ENCODE assay signal across 22 cellular contexts in genomic region chr15:81330351-81331085, GRCh38. TPM values are rescaled to one million over a fixed set of nuclear protein-coding genes. Genes with fewer than 3 reads are reported as not detected.
DNase-seq lines count a peak whose midpoint lies in the region; TF ChIP-seq lines count a peak whose summit lies in the region.
"Had no signal": no experiment of that assay in that cellular context is flagged by ENCODE, and none has a peak within 500 bp of the region (broad histone marks: within the 10 kb centered on the region; RNA-seq: fewer than 3 reads in every experiment).

No MANE protein-coding gene starts in this region.

- H3K4me3 Mint-ChIP-seq in activated T-cell treated with anti-CD3 and anti-CD28 coated beads, Interleukin-2, amount 50 U/mL, for 24 hours: peak overlapping the region; percentile 30
- H3K4me3 Mint-ChIP-seq: brain, immature natural killer cell had no signal

- DNase-seq in activated T-cell treated with anti-CD3 and anti-CD28 coated beads, Interleukin-2, amount 50 U/mL, for 24 hours: no peak
- no peak for DNase-seq in activated T-cell treated with anti-CD3 and anti-CD28 coated beads for 4 hours
- DNase-seq in GM23248: peak; percentile 15
- no peak for DNase-seq in brain microvascular endothelial cell
- no peak for DNase-seq in smooth muscle cell (lab: John Stamatoyannopoulos, UW; ENCODE audit: unreplicated experiment)
- no peak for DNase-seq in T-helper 2 cell
- DNase-seq in NCI-H2107 (lab: John Stamatoyannopoulos, UW): no peak
- DNase-seq in NCI-H2227 (lab: John Stamatoyannopoulos, UW; ENCODE audit: unreplicated experiment): no peak
- DNase-seq: activated CD4-positive, alpha-beta T cell treated with anti-CD3 and anti-CD28 coated beads, Interleukin-2, amount 50 U/mL, for 1 hour; activated naive CD8-positive, alpha-beta T cell treated with anti-CD3 and anti-CD28 coated beads, Interleukin-2, amount 10 ng/mL, durations not matched to agents 7 days and 5 days; heart right ventricle; immature natural killer cell; left ventricle myocardium superior; NCI-H1436 treated with DMSO at 0.1 percent for 48 hours; NCI-H774; SHP77; stimulated activated CD4-positive, alpha-beta T cell treated with anti-CD3 and anti-CD28 coated beads, Interleukin-2, amount 100 ng/mL, for 48 hours; upper lobe of left lung had no signal

- H3K4me3 ChIP-seq in GM23248 (no peak overlapping the region), brain microvascular endothelial cell (ENCODE audit: low read depth, low read length) (no peak overlapping the region), smooth muscle cell (peak overlapping the region; percentile 21)
- H3K4me3 ChIP-seq: heart right ventricle, upper lobe of left lung had no signal

- H3K36me3 ChIP-seq in GM23248 (ENCODE audit: low read depth) (no peaks in the 10 kb centered on the region), brain microvascular endothelial cell (replicated peaks) (no peaks in the 10 kb centered on the region), smooth muscle cell (ENCODE audit: low read depth) (no peaks in the 10 kb centered on the region)
- H3K36me3 ChIP-seq: heart right ventricle, upper lobe of left lung had no signal

- no peaks in the 10 kb centered on the region for H3K9me3 Mint-ChIP-seq in activated T-cell treated with anti-CD3 and anti-CD28 coated beads, Interleukin-2, amount 50 U/mL, for 24 hours
- H3K9me3 Mint-ChIP-seq: activated naive CD8-positive, alpha-beta T cell treated with anti-CD3 and anti-CD28 coated beads, Interleukin-2, amount 10 ng/mL, durations not matched to agents 7 days and 5 days; brain; immature natural killer cell had no signal

- H3K27ac ChIP-seq in GM23248: no peak overlapping the region
- peak overlapping the region; percentile 21 for H3K27ac ChIP-seq in brain microvascular endothelial cell
- H3K27ac ChIP-seq in smooth muscle cell (ENCODE audit: low read depth): peak overlapping the region; percentile 50
- H3K27ac ChIP-seq: heart right ventricle, upper lobe of left lung, VCaP had no signal

- peaks cover 24% of the 10 kb centered on the region for H3K4me1 Mint-ChIP-seq in activated T-cell treated with anti-CD3 and anti-CD28 coated beads, Interleukin-2, amount 50 U/mL, for 24 hours (ENCODE audit: low read depth)
- H3K4me1 Mint-ChIP-seq: immature natural killer cell had no signal

- no peaks in the 10 kb centered on the region for H3K36me3 Mint-ChIP-seq in activated T-cell treated with anti-CD3 and anti-CD28 coated beads, Interleukin-2, amount 50 U/mL, for 24 hours (ENCODE audit: low read depth)
- H3K36me3 Mint-ChIP-seq: brain, immature natural killer cell had no signal

- no peaks in the 10 kb centered on the region for H3K79me2 ChIP-seq in GM23248 (ENCODE audit: insufficient read depth)
- H3K79me2 ChIP-seq in smooth muscle cell (ENCODE audit: low read depth): no peaks in the 10 kb centered on the region

- H2AFZ ChIP-seq in GM23248 (no peak overlapping the region), smooth muscle cell (ENCODE audit: low read depth) (no peak overlapping the region)

- H3F3A ChIP-seq in GM23248 (ENCODE audit: insufficient read depth) (peaks cover 30% of the 10 kb centered on the region), smooth muscle cell (ENCODE audit: low read depth) (peaks cover 24% of the 10 kb centered on the region)

- no peaks in the 10 kb centered on the region for H3K27me3 Mint-ChIP-seq in activated T-cell treated with anti-CD3 and anti-CD28 coated beads, Interleukin-2, amount 50 U/mL, for 24 hours
- H3K27me3 Mint-ChIP-seq: activated naive CD8-positive, alpha-beta T cell treated with anti-CD3 and anti-CD28 coated beads, Interleukin-2, amount 10 ng/mL, durations not matched to agents 7 days and 5 days had no signal

- in situ Hi-C loops in GM23248 (cut with MboI) (no loop called here), brain microvascular endothelial cell (cut with HindIII; ENCODE audit: low pct_ligation_motif_present, low sequenced_read_pairs) (no loop called here)

- H3K9ac ChIP-seq in GM23248 (no peak overlapping the region), smooth muscle cell (ENCODE audit: low read depth) (no peak overlapping the region)

- no peaks in the 10 kb centered on the region for H3K27me3 ChIP-seq in GM23248 (replicated peaks; ENCODE audit: insufficient read depth)
- no peaks in the 10 kb centered on the region for H3K27me3 ChIP-seq in brain microvascular endothelial cell (replicated peaks)
- no peaks in the 10 kb centered on the region for H3K27me3 ChIP-seq in smooth muscle cell (ENCODE audit: low read depth)
- H3K27me3 ChIP-seq: heart right ventricle, upper lobe of left lung had no signal

- WGBS in GM23248 (ENCODE audit: low coverage in 1 of 2, low lambda C conversion rate in 2 of 2, missing lambda C conversion rate in 2 of 2), 2 experiments: 86 to 87% methylated on average over 5 of the region's 5 CpGs
- WGBS in smooth muscle cell (ENCODE audit: low lambda C conversion rate): 65% methylated on average over 5 of the region's 5 CpGs

- H3K4me2 ChIP-seq in GM23248 (ENCODE audit: unreplicated experiment): no peak overlapping the region
- peak overlapping the region; percentile 70 for H3K4me2 ChIP-seq in smooth muscle cell

- H3K27ac Mint-ChIP-seq in activated T-cell treated with anti-CD3 and anti-CD28 coated beads, Interleukin-2, amount 50 U/mL, for 24 hours: no peak overlapping the region
- H3K27ac Mint-ChIP-seq: activated naive CD8-positive, alpha-beta T cell treated with anti-CD3 and anti-CD28 coated beads, Interleukin-2, amount 10 ng/mL, durations not matched to agents 7 days and 5 days; brain; immature natural killer cell had no signal

- no peaks in the 10 kb centered on the region for H3K9me2 ChIP-seq in GM23248 (ENCODE audit: insufficient read depth)

- no peaks in the 10 kb centered on the region for H4K20me1 ChIP-seq in GM23248 (ENCODE audit: insufficient read depth)
- peaks cover 4% of the 10 kb centered on the region for H4K20me1 ChIP-seq in smooth muscle cell (ENCODE audit: low read depth)

- H3K9me3 ChIP-seq in GM23248 (ENCODE audit: low read depth): no peaks in the 10 kb centered on the region
- no peaks in the 10 kb centered on the region for H3K9me3 ChIP-seq in smooth muscle cell (replicated peaks; ENCODE audit: low read depth)
- H3K9me3 ChIP-seq: heart right ventricle, upper lobe of left lung had no signal

- H3K4me1 ChIP-seq in GM23248 (ENCODE audit: insufficient read depth) (peaks cover 35% of the 10 kb centered on the region), smooth muscle cell (ENCODE audit: low read depth) (peaks cover 11% of the 10 kb centered on the region)
- H3K4me1 ChIP-seq: upper lobe of left lung had no signal

- TF ChIP-seq CTCF in brain microvascular endothelial cell (IDR thresholded peaks at IDR 0.05; ENCODE audit: low read depth, low read length, missing control alignments) (no peak), smooth muscle cell (IDR thresholded peaks at IDR 0.05; ENCODE audit: borderline replicate concordance, insufficient read depth, poor library complexity, severe bottlenecking) (no peak)

RNA-seq across cellular contexts. Expression of gene STARD5, which starts 6.6 kb away (rescaled TPM):
- total RNA-seq in GM23248 (2014; rRNA removed; shearing (Covaris generic)): 7.2 and 9.6 TPM in 2 replicates
- polyA plus RNA-seq in GM23248 (2016; fragmentation: Nextera tagmentation; extraction: Ambion mirVana) (11.8 and 12.1 TPM in 2 replicates), smooth muscle cell (1.6 and 2.1 TPM in 2 replicates)
- total RNA-seq in smooth muscle cell: 3.3 and 6.2 TPM in 2 replicates

RNA-seq across cellular contexts. Expression of gene TMC3, which starts 43.5 kb away (rescaled TPM):
- total RNA-seq in GM23248 (2014; rRNA removed; shearing (Covaris generic)): not detected in 2 replicates
- polyA plus RNA-seq in GM23248 (2016; fragmentation: Nextera tagmentation; extraction: Ambion mirVana) (not detected in 2 replicates), smooth muscle cell (not detected in 2 replicates)
- total RNA-seq in smooth muscle cell: not detected in 2 replicates
- total RNA-seq: A172; activated naive CD8-positive, alpha-beta T cell treated with anti-CD3 and anti-CD28 coated beads, Interleukin-2, amount 10 ng/mL, durations not matched to agents 7 days and 5 days; heart right ventricle; left ventricle myocardium superior; upper lobe of left lung had no signal
- polyA plus RNA-seq: BJ had no signal
